ENCODE assay signal across 1 cellular context in the genomic region with DNA sequence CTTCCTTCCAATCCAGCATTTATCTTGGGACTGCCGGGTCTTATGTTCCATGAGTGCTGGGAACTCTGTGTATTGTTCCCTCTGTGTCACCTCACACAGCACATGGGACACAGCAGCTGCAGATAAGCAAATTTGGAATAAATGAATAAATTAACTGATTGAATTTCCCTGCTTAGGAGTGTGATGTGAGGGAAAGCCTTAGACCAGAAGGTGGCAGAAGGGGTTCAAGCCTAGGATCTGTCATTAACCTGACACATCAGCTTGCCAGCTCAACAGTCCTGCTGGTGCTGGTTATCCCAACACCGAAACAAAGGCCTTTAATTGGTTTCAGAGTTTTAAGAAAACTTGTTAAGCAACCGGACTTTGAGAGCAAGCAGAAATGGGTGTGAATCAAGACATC.
TF ChIP-seq lines count a peak whose summit lies in the region.

No MANE protein-coding gene starts in this region.

TF ChIP-seq in SK-N-SH, 30 proteins besides CTCF, POLR2A, EP300 and RAD21 (continued from another document):
- TF ChIP-seq, protein P1, sequence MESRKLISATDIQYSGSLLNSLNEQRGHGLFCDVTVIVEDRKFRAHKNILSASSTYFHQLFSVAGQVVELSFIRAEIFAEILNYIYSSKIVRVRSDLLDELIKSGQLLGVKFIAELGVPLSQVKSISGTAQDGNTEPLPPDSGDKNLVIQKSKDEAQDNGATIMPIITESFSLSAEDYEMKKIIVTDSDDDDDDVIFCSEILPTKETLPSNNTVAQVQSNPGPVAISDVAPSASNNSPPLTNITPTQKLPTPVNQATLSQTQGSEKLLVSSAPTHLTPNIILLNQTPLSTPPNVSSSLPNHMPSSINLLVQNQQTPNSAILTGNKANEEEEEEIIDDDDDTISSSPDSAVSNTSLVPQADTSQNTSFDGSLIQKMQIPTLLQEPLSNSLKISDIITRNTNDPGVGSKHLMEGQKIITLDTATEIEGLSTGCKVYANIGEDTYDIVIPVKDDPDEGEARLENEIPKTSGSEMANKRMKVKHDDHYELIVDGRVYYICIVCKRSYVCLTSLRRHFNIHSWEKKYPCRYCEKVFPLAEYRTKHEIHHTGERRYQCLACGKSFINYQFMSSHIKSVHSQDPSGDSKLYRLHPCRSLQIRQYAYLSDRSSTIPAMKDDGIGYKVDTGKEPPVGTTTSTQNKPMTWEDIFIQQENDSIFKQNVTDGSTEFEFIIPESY (IDR thresholded peaks at IDR 0.05; ENCODE audit: borderline replicate concordance, low read depth) = no peak
- TF ChIP-seq ELF1 (IDR thresholded peaks at IDR 0.05) (no peak), SMC3 (IDR thresholded peaks at IDR 0.05; ENCODE audit: low read depth, low read length) (no peak), TAF1 (IDR thresholded peaks at IDR 0.05; ENCODE audit: borderline replicate concordance, low read depth, low read length) (no peak)
